2 cellular contexts compared by ENCODE assay signal in genomic region chr11:94694309-94695060, GRCh38.
TF ChIP-seq lines count a peak whose summit lies in the region.

No MANE protein-coding gene starts in this region.

TF ChIP-seq in GM23338, 12 proteins besides CTCF, POLR2A, EP300 and RAD21:
- no peak for TF ChIP-seq ZNF331 (CRISPR knock-in tag; IDR thresholded peaks at IDR 0.05; ENCODE audit: low read depth)
- no peak for TF ChIP-seq ZNF114 (CRISPR knock-in tag; IDR thresholded peaks at IDR 0.05)
- TF ChIP-seq EZH2 (IDR thresholded peaks at IDR 0.05; ENCODE audit: low read depth, unreplicated experiment), result no peak
- no peak for TF ChIP-seq REST (IDR thresholded peaks at IDR 0.05; ENCODE audit: unreplicated experiment)
- TF ChIP-seq EZH2phosphoT487 (IDR thresholded peaks at IDR 0.05; ENCODE audit: unreplicated experiment), result no peak
- TF ChIP-seq POLR2AphosphoS5 (IDR thresholded peaks at IDR 0.05; ENCODE audit: low read depth), result no peak
- TF ChIP-seq JUNB (IDR thresholded peaks at IDR 0.05; ENCODE audit: unreplicated experiment), result no peak
- TF ChIP-seq ZNF462 (CRISPR knock-in tag; IDR thresholded peaks at IDR 0.05), result no peak
- TF ChIP-seq STAT1 (IDR thresholded peaks at IDR 0.05; ENCODE audit: unreplicated experiment), result no peak

TF ChIP-seq in H1, 55 proteins besides CTCF, POLR2A, EP300 and RAD21:
- no peak for TF ChIP-seq RBBP5 (IDR thresholded peaks at IDR 0.05; ENCODE audit: borderline replicate concordance, low read depth, low read length)
- TF ChIP-seq KDM1A (IDR thresholded peaks at IDR 0.05; ENCODE audit: borderline replicate concordance, low read length), result no peak
